Comparison of ENCODE assay signal across 33 cellular contexts in genomic region chr6:169315830-169316614, GRCh38.
"Had no signal": no experiment of that assay in that cellular context is flagged by ENCODE, and none has a peak within 500 bp of the region (broad histone marks: within the 10 kb centered on the region; RNA-seq: fewer than 3 reads in every experiment).

No MANE protein-coding gene starts in this region.

- H3K27me3 Mint-ChIP-seq: activated B cell treated with CpG ODN at 0.5 μM for 24 hours; activated CD4-positive, alpha-beta memory T cell treated with anti-CD3 and anti-CD28 coated beads, Interleukin-2, amount 10 ng/mL, durations not matched to agents 7 days and 5 days; activated CD4-positive, alpha-beta T cell treated with anti-CD3 and anti-CD28 coated beads, Interleukin-2, amount 10 ng/mL, durations not matched to agents 7 days and 5 days; activated naive CD4-positive, alpha-beta T cell treated with anti-CD3 and anti-CD28 coated beads, Interleukin-2, amount 10 ng/mL, durations not matched to agents 7 days and 5 days; dendritic cell treated with granulocyte-macrophage colony-stimulating factor and Interleukin-4, amounts not matched to agents 40 ng/mL and 50 ng/mL, for 4 days had no signal

- H3K9me3 ChIP-seq: ascending aorta, breast epithelium, gastrocnemius medialis, heart left ventricle had no signal

- DNase-seq: activated B cell treated with CpG ODN at 0.5 μM for 24 hours; activated CD4-positive, alpha-beta memory T cell treated with anti-CD3 and anti-CD28 coated beads, Interleukin-2, amount 10 ng/mL, durations not matched to agents 7 days and 5 days; activated CD4-positive, alpha-beta T cell treated with anti-CD3 and anti-CD28 coated beads, Interleukin-2, amount 10 ng/mL, durations not matched to agents 7 days and 5 days; activated CD4-positive, alpha-beta T cell treated with anti-CD3 and anti-CD28 coated beads, Interleukin-2, amount 50 U/mL, for 4 hours; activated CD8-positive, alpha-beta memory T cell treated with anti-CD3 and anti-CD28 coated beads, Interleukin-2, amount 50 U/mL, for 48 hours; activated gamma-delta T cell; activated naive CD4-positive, alpha-beta T cell; activated naive CD4-positive, alpha-beta T cell treated with anti-CD3 and anti-CD28 coated beads, Interleukin-2, amount 10 ng/mL, durations not matched to agents 7 days and 5 days; activated naive CD8-positive, alpha-beta T cell treated with anti-CD3 and anti-CD28 coated beads, Interleukin-2, amount 10 ng/mL, durations not matched to agents 7 days and 5 days; activated T-cell treated with anti-CD3 and anti-CD28 coated beads for 4 hours; activated T-cell treated with anti-CD3 and anti-CD28 coated beads, Interleukin-2, amount 50 U/mL, for 24 hours; activated T-cell treated with anti-CD3 and anti-CD28 coated beads, Interleukin-2, amount 50 U/mL, for 72 hours; dorsolateral prefrontal cortex; effector memory CD4-positive, alpha-beta T cell; endodermal cell; foreskin keratinocyte; gastrocnemius medialis; glutamatergic neuron; heart left ventricle; T-helper 1 cell; T-helper 17 cell; T1000; WERI-Rb-1 had no signal

- ATAC-seq: activated CD4-positive, CD25-positive, alpha-beta regulatory T cell treated with anti-CD3 and anti-CD28 coated beads, Interleukin-2, amount 50 U/mL, for 24 hours; activated naive CD4-positive, alpha-beta T cell treated with anti-CD3 and anti-CD28 coated beads, Interleukin-2, amount 50 U/mL, for 72 hours; activated T-cell treated with anti-CD3 and anti-CD28 coated beads, Interleukin-2, amount 50 U/mL, for 72 hours; esophagus mucosa; foreskin keratinocyte; gastrocnemius medialis; heart left ventricle; T-helper 17 cell had no signal

- H3K4me1 Mint-ChIP-seq: activated B cell treated with CpG ODN at 0.5 μM for 24 hours; activated CD4-positive, alpha-beta memory T cell treated with anti-CD3 and anti-CD28 coated beads, Interleukin-2, amount 10 ng/mL, durations not matched to agents 7 days and 5 days; activated CD4-positive, alpha-beta T cell treated with anti-CD3 and anti-CD28 coated beads, Interleukin-2, amount 10 ng/mL, durations not matched to agents 7 days and 5 days; activated naive CD4-positive, alpha-beta T cell treated with anti-CD3 and anti-CD28 coated beads, Interleukin-2, amount 10 ng/mL, durations not matched to agents 7 days and 5 days; activated naive CD8-positive, alpha-beta T cell treated with anti-CD3 and anti-CD28 coated beads, Interleukin-2, amount 10 ng/mL, durations not matched to agents 7 days and 5 days; brain; central memory CD8-positive, alpha-beta T cell; T-helper 17 cell had no signal

- H3K27ac Mint-ChIP-seq: activated B cell treated with CpG ODN at 0.5 μM for 24 hours; activated CD4-positive, alpha-beta memory T cell treated with anti-CD3 and anti-CD28 coated beads, Interleukin-2, amount 10 ng/mL, durations not matched to agents 7 days and 5 days; activated CD4-positive, alpha-beta T cell treated with anti-CD3 and anti-CD28 coated beads, Interleukin-2, amount 10 ng/mL, durations not matched to agents 7 days and 5 days; activated naive CD4-positive, alpha-beta T cell treated with anti-CD3 and anti-CD28 coated beads, Interleukin-2, amount 10 ng/mL, durations not matched to agents 7 days and 5 days; activated naive CD4-positive, alpha-beta T cell treated with anti-CD3 and anti-CD28 coated beads, Interleukin-2, amount 50 U/mL, for 72 hours; activated naive CD8-positive, alpha-beta T cell treated with anti-CD3 and anti-CD28 coated beads, Interleukin-2, amount 10 ng/mL, durations not matched to agents 7 days and 5 days; activated T-cell treated with anti-CD3 and anti-CD28 coated beads, Interleukin-2, amount 50 U/mL, for 24 hours; activated T-cell treated with anti-CD3 and anti-CD28 coated beads, Interleukin-2, amount 50 U/mL, for 72 hours; brain; dendritic cell treated with granulocyte-macrophage colony-stimulating factor and Interleukin-4, amounts not matched to agents 40 ng/mL and 50 ng/mL, for 4 days; endodermal cell; T-helper 17 cell; T-helper 2 cell treated with Interferon-gamma antibody and Interleukin-4, amounts not matched to agents 5 μg/mL and 100 μg/mL, for 36 hours had no signal

- H3K4me1 ChIP-seq: breast epithelium, foreskin keratinocyte, gastrocnemius medialis had no signal

- H3K36me3 Mint-ChIP-seq: activated naive CD4-positive, alpha-beta T cell treated with anti-CD3 and anti-CD28 coated beads, Interleukin-2, amount 10 ng/mL, durations not matched to agents 7 days and 5 days; activated naive CD4-positive, alpha-beta T cell treated with anti-CD3 and anti-CD28 coated beads, Interleukin-2, amount 50 U/mL, for 72 hours; activated naive CD8-positive, alpha-beta T cell treated with anti-CD3 and anti-CD28 coated beads, Interleukin-2, amount 10 ng/mL, durations not matched to agents 7 days and 5 days; brain had no signal

- H3K4me3 ChIP-seq: ascending aorta, breast epithelium, coronary artery, dorsolateral prefrontal cortex, gastrocnemius medialis, heart left ventricle had no signal

- H3K36me3 ChIP-seq: ascending aorta, breast epithelium, gastrocnemius medialis, heart left ventricle, WERI-Rb-1 had no signal

- H3K27me3 ChIP-seq: ascending aorta, breast epithelium, dorsolateral prefrontal cortex, foreskin keratinocyte, heart left ventricle had no signal

- H3K27ac ChIP-seq: ascending aorta, breast epithelium, coronary artery, dorsolateral prefrontal cortex, foreskin keratinocyte, gastrocnemius medialis, heart left ventricle, WERI-Rb-1 had no signal

- H3K9me3 Mint-ChIP-seq: activated B cell treated with CpG ODN at 0.5 μM for 24 hours; activated CD4-positive, alpha-beta T cell treated with anti-CD3 and anti-CD28 coated beads, Interleukin-2, amount 10 ng/mL, durations not matched to agents 7 days and 5 days; activated naive CD4-positive, alpha-beta T cell treated with anti-CD3 and anti-CD28 coated beads, Interleukin-2, amount 10 ng/mL, durations not matched to agents 7 days and 5 days; activated naive CD4-positive, alpha-beta T cell treated with anti-CD3 and anti-CD28 coated beads, Interleukin-2, amount 50 U/mL, for 72 hours; activated naive CD8-positive, alpha-beta T cell treated with anti-CD3 and anti-CD28 coated beads, Interleukin-2, amount 10 ng/mL, durations not matched to agents 7 days and 5 days; activated T-cell treated with anti-CD3 and anti-CD28 coated beads, Interleukin-2, amount 50 U/mL, for 24 hours; activated T-cell treated with anti-CD3 and anti-CD28 coated beads, Interleukin-2, amount 50 U/mL, for 72 hours; brain; central memory CD8-positive, alpha-beta T cell; dendritic cell treated with granulocyte-macrophage colony-stimulating factor and Interleukin-4, amounts not matched to agents 40 ng/mL and 50 ng/mL, for 4 days; T-helper 2 cell treated with Interferon-gamma antibody and Interleukin-4, amounts not matched to agents 5 μg/mL and 100 μg/mL, for 36 hours had no signal

- H3K4me3 Mint-ChIP-seq: activated B cell treated with CpG ODN at 0.5 μM for 24 hours; activated CD4-positive, alpha-beta memory T cell treated with anti-CD3 and anti-CD28 coated beads, Interleukin-2, amount 10 ng/mL, durations not matched to agents 7 days and 5 days; activated CD4-positive, alpha-beta T cell treated with anti-CD3 and anti-CD28 coated beads, Interleukin-2, amount 10 ng/mL, durations not matched to agents 7 days and 5 days; activated naive CD4-positive, alpha-beta T cell treated with anti-CD3 and anti-CD28 coated beads, Interleukin-2, amount 10 ng/mL, durations not matched to agents 7 days and 5 days; activated naive CD8-positive, alpha-beta T cell treated with anti-CD3 and anti-CD28 coated beads, Interleukin-2, amount 10 ng/mL, durations not matched to agents 7 days and 5 days; activated T-cell treated with anti-CD3 and anti-CD28 coated beads, Interleukin-2, amount 50 U/mL, for 24 hours; activated T-cell treated with anti-CD3 and anti-CD28 coated beads, Interleukin-2, amount 50 U/mL, for 72 hours; brain; central memory CD8-positive, alpha-beta T cell; dendritic cell treated with granulocyte-macrophage colony-stimulating factor and Interleukin-4, amounts not matched to agents 40 ng/mL and 50 ng/mL, for 4 days; endodermal cell; T-helper 17 cell; T-helper 2 cell treated with Interferon-gamma antibody and Interleukin-4, amounts not matched to agents 5 μg/mL and 100 μg/mL, for 36 hours had no signal
